ENCODE assay signal across 21 cellular contexts in the genomic region with DNA sequence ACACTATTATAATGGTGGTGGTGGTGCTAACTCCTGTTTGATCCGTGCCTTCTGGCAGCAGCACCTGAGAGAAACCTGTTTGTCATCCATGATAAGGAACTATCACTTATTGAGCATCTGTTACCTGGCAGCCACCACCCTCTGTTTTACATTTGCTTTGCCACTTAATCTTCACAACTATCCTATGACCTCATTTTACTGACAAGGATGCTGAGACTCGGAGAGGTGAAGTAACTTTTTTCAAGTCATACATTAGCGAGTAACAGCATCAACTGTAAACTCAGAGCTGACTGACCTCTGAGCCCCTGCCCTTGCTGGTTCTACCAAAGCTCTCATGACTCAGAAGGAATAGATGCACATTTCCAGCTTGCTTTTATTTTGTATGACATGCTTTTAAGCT.
DNase-seq lines count a peak whose midpoint lies in the region; ATAC-seq and TF ChIP-seq lines count a peak whose summit lies in the region.
"Had no signal": no experiment of that assay in that cellular context is flagged by ENCODE, and none has a peak within 500 bp of the region (broad histone marks: within the 10 kb centered on the region; RNA-seq: fewer than 3 reads in every experiment).

No MANE protein-coding gene starts in this region.

- H3K36me3 ChIP-seq in kidney epithelial cell (ENCODE audit: control insufficient read depth, insufficient read depth, low read length) = no peaks in the 10 kb centered on the region

- H3K4me3 Mint-ChIP-seq in chondrocyte (ENCODE audit: unreplicated experiment) = no peak overlapping the region
- H3K4me3 Mint-ChIP-seq: CD4-positive, CD25-positive, alpha-beta regulatory T cell had no signal

- peaks cover 3% of the 10 kb centered on the region for H3K27me3 Mint-ChIP-seq in chondrocyte (ENCODE audit: low read depth)

- DNase-seq in NCI-H2171 (lab: John Stamatoyannopoulos, UW) (peak; percentile 31), chondrocyte (ENCODE audit: low spot score) (no peak), kidney epithelial cell (ENCODE audit: low read depth) (peak; percentile 14), renal cortical epithelial cell (ENCODE audit: low read depth) (peak; percentile 58)
- no peak for DNase-seq in activated CD4-positive, alpha-beta T cell treated with anti-CD3 and anti-CD28 coated beads for 4 hours
- DNase-seq: CD4-positive, CD25-positive, alpha-beta regulatory T cell; DMS79 treated with DMSO at 0.1 percent for 48 hours; GM23248; HCEC 1CT; Karpas-422; NCI-H1417 treated with DMSO at 0.1 percent for 48 hours; NCI-H187 treated with DMSO at 0.1 percent for 48 hours; NCI-H2107; NCI-H2227 treated with DMSO at 0.1 percent for 48 hours; NCI-H510A; NCI-H748 treated with DMSO at 0.1 percent for 48 hours; NK-92 treated with Interleukin-12 subunit alpha and Interleukin-12 subunit beta, amount 100 ng/mL, for 24 hours; SHP77 treated with DMSO at 0.1 percent for 48 hours had no signal

- H3K36me3 Mint-ChIP-seq in chondrocyte (ENCODE audit: low read depth) = no peaks in the 10 kb centered on the region
- H3K36me3 Mint-ChIP-seq: CD4-positive, CD25-positive, alpha-beta regulatory T cell had no signal

- no peak overlapping the region for H3K4me3 ChIP-seq in kidney epithelial cell (ENCODE audit: low read depth, low read length)
- H3K4me3 ChIP-seq: GM23248 had no signal

- peak overlapping the region; percentile 47 for H3K27ac Mint-ChIP-seq in chondrocyte (ENCODE audit: unreplicated experiment)

- H3K27me3 ChIP-seq in kidney epithelial cell (ENCODE audit: control insufficient read depth, insufficient read depth, low read length) = no peaks in the 10 kb centered on the region

- no peak for TF ChIP-seq CTCF in chondrocyte (IDR thresholded peaks at IDR 0.05)
- TF ChIP-seq CTCF in kidney epithelial cell (IDR thresholded peaks at IDR 0.05; ENCODE audit: insufficient read depth, low read length, poor library complexity, severe bottlenecking) = no peak

- H3K4me1 Mint-ChIP-seq in chondrocyte (ENCODE audit: low read depth) = peaks cover 33% of the 10 kb centered on the region

- ATAC-seq in GM18909 (IDR thresholded peaks at IDR 0.05; ENCODE audit: poor library complexity, unreplicated experiment) = no peak
- no peak for ATAC-seq in GM19035 (IDR thresholded peaks at IDR 0.05; ENCODE audit: unreplicated experiment)
- ATAC-seq: SK-N-SH treated with all-trans-retinoic acid at 6 μM for 48 hours had no signal

- H3K9me3 Mint-ChIP-seq in chondrocyte (ENCODE audit: low read depth) = no peaks in the 10 kb centered on the region

Comparison
In these comparisons a context has a peak if more than half of its experiments do, and no peak if none do; other contexts are left out.
1. DNase-seq: peak in NCI-H2171 (single experiment), kidney epithelial cell (single experiment) and renal cortical epithelial cell (single experiment); none in chondrocyte (single experiment) and activated CD4-positive, alpha-beta T cell treated with anti-CD3 and anti-CD28 coated beads for 4 hours (0 of 2).